In the genomic region with DNA sequence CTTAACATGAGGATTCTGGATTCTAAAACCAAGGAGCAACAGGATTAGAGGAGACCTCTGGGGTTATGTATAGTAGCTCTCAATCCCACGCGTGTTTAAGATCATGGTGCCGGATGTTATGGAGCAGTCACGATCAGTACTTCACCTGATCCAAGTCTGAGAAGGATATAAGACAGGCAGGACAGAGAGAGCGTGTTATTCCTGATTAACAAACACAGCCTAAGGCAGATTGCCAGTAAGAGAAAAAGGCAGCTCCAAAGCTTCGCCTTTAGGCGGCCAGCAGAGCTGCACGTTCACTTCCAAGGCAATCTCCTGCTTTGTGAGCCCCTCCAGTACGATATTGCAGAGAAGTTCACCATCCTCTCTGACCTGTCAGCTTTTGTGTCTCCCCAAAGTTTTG, we compare ENCODE assay signal across 16 cellular contexts. TPM values are rescaled to one million over a fixed set of nuclear protein-coding genes. Genes with fewer than 3 reads are reported as not detected.
DNase-seq lines count a peak whose midpoint lies in the region; ATAC-seq, FAIRE-seq and TF ChIP-seq lines count a peak whose summit lies in the region.
"Had no signal": no experiment of that assay in that cellular context is flagged by ENCODE, and none has a peak within 500 bp of the region (broad histone marks: within the 10 kb centered on the region; RNA-seq: fewer than 3 reads in every experiment).

No MANE protein-coding gene starts in this region.

- no peaks in the 10 kb centered on the region for H3K27me3 ChIP-seq in adipocyte (replicated peaks; ENCODE audit: control insufficient read depth, insufficient read depth, low read length)
- H3K27me3 ChIP-seq in pancreas = no peaks in the 10 kb centered on the region

- TF ChIP-seq CTCF in HEK293 (tag by site-specific recombination; IDR thresholded peaks at IDR 0.05) = no peak
- no peak for TF ChIP-seq CTCF in fibroblast of villous mesenchyme (IDR thresholded peaks at IDR 0.05; ENCODE audit: insufficient read depth, low read depth, low read length)
- no peak for TF ChIP-seq CTCF in pancreas (IDR thresholded peaks at IDR 0.05)

- H3K4me1 ChIP-seq in HEK293 (ENCODE audit: control insufficient read depth, insufficient read depth, low read length) (peaks cover 21% of the 10 kb centered on the region), adipocyte (ENCODE audit: control insufficient read depth, insufficient read depth, low read length) (peaks cover 34% of the 10 kb centered on the region), pancreas (peaks cover 13 to 36% (median 25%) of the 10 kb centered on the region in 3 donors)

- H3K27ac ChIP-seq in HEK293 (ENCODE audit: extremely low read depth, low read depth, low read length) (no peak overlapping the region), pancreas (no peak overlapping the region)
- H3K27ac ChIP-seq: GM23248, skin epidermis had no signal

- no peak overlapping the region for H3K9ac ChIP-seq in adipocyte (ENCODE audit: low read length)
- H3K9ac ChIP-seq: GM23248 had no signal

- no peaks in the 10 kb centered on the region for H3K27me3 Mint-ChIP-seq in activated T-cell treated with anti-CD3 and anti-CD28 coated beads, Interleukin-2, amount 50 U/mL, for 72 hours (ENCODE audit: low read depth)
- H3K27me3 Mint-ChIP-seq: activated naive CD4-positive, alpha-beta T cell treated with anti-CD3 and anti-CD28 coated beads, Interleukin-2, amount 50 U/mL, for 24 hours; B cell had no signal

- H3K4me3 ChIP-seq in HEK293 (ENCODE audit: low read depth, low read length) (no peak overlapping the region), adipocyte (ENCODE audit: low read length) (peak overlapping the region; percentile 5), fibroblast of villous mesenchyme (ENCODE audit: low read depth, low read length) (peak overlapping the region; percentile 15), pancreas (no peak overlapping the region)
- H3K4me3 ChIP-seq: GM23248, skin epidermis had no signal

- no peak overlapping the region for H3K4me3 Mint-ChIP-seq in activated T-cell treated with anti-CD3 and anti-CD28 coated beads, Interleukin-2, amount 50 U/mL, for 72 hours
- H3K4me3 Mint-ChIP-seq: activated naive CD4-positive, alpha-beta T cell treated with anti-CD3 and anti-CD28 coated beads, Interleukin-2, amount 50 U/mL, for 24 hours; B cell; neural crest cell had no signal

- intact Hi-C loops in pancreas (cut with DNase I) = no loop called here

- H3K36me3 ChIP-seq in HEK293 (ENCODE audit: control insufficient read depth in 2 of 2, insufficient read depth in 1 of 2, low read length in 2 of 2) (no peaks in the 10 kb centered on the region), adipocyte (ENCODE audit: control insufficient read depth, insufficient read depth, low read length, severe bottlenecking) (no peaks in the 10 kb centered on the region), pancreas (no peaks in the 10 kb centered on the region)

- CTCF ChIA-PET in HEK293 (lab: Yijun Ruan, JAX) = interaction anchor here (0.9 to 1.0 kb wide), 3 partner anchors 13 to 424 kb away, joined by 3 to 4 read pairs (median 3); no protein-coding TSS in a partner anchor

- no peak overlapping the region for H3K27ac Mint-ChIP-seq in activated T-cell treated with anti-CD3 and anti-CD28 coated beads, Interleukin-2, amount 50 U/mL, for 72 hours
- H3K27ac Mint-ChIP-seq: activated naive CD4-positive, alpha-beta T cell treated with anti-CD3 and anti-CD28 coated beads, Interleukin-2, amount 50 U/mL, for 24 hours; B cell had no signal

- H3K4me1 Mint-ChIP-seq in activated T-cell treated with anti-CD3 and anti-CD28 coated beads, Interleukin-2, amount 50 U/mL, for 72 hours (ENCODE audit: low read depth) = peaks cover 49% of the 10 kb centered on the region

- FAIRE-seq in pancreas (lab: Jason Lieb, UNC) = no peak

- peaks cover 3 to 4% of the 10 kb centered on the region in 2 donors for H3K36me3 Mint-ChIP-seq in activated T-cell treated with anti-CD3 and anti-CD28 coated beads, Interleukin-2, amount 50 U/mL, for 72 hours (ENCODE audit: insufficient read depth in 2 of 2)

- H3K9me3 Mint-ChIP-seq in activated T-cell treated with anti-CD3 and anti-CD28 coated beads, Interleukin-2, amount 50 U/mL, for 72 hours = no peaks in the 10 kb centered on the region
- H3K9me3 Mint-ChIP-seq: activated naive CD4-positive, alpha-beta T cell treated with anti-CD3 and anti-CD28 coated beads, Interleukin-2, amount 50 U/mL, for 24 hours; neural crest cell had no signal

- DNase-seq in adipocyte (ENCODE audit: low read depth) (peak; percentile 15), fibroblast of villous mesenchyme (ENCODE audit: low read depth) (peak; percentile 32), pancreas (no peak), iPS-NIHi11 (ENCODE audit: low spot score) (no peak)
- no peak for DNase-seq in stimulated activated naive CD8-positive, alpha-beta T cell treated with anti-CD3 and anti-CD28 coated beads, Interleukin-15, Interleukin-2, amounts not matched to agents 100 U/mL and 50 U/mL, for 24 hours
- no peak for DNase-seq in activated T-cell treated with anti-CD3 and anti-CD28 coated beads, Interleukin-2, amount 50 U/mL, for 72 hours
- DNase-seq: activated CD4-positive, alpha-beta T cell treated with anti-CD3 and anti-CD28 coated beads for 1 hour; GM23248; hypothalamus; NCI-H1417 treated with DMSO at 0.1 percent for 48 hours had no signal

- 13 to 18% methylated on average over 9 of the region's 9 CpGs for WGBS in pancreas, 2 donors

- POLR2A ChIA-PET in HEK293 (lab: Yijun Ruan, JAX) = no interaction called here

- H3K9me3 ChIP-seq in HEK293 (ENCODE audit: control insufficient read depth, insufficient read depth, low read depth, low read length) = no peaks in the 10 kb centered on the region
- H3K9me3 ChIP-seq in adipocyte (ENCODE audit: control insufficient read depth, low read length) = no peaks in the 10 kb centered on the region
- H3K9me3 ChIP-seq in pancreas = no peaks in the 10 kb centered on the region

- ATAC-seq in pancreas (peak; percentile 30 to 51 (median 44)), HG02623 (IDR thresholded peaks at IDR 0.05; ENCODE audit: unreplicated experiment) (no peak)
- ATAC-seq in stimulated activated naive CD8-positive, alpha-beta T cell treated with anti-CD3 and anti-CD28 coated beads, Interleukin-15, Interleukin-2, amounts not matched to agents 100 U/mL and 50 U/mL, for 24 hours = no peak
- no peak for ATAC-seq in activated T-cell treated with anti-CD3 and anti-CD28 coated beads, Interleukin-2, amount 50 U/mL, for 72 hours (replicated peaks in 1 of 2)

TF ChIP-seq in HEK293, 187 proteins besides CTCF, POLR2A, EP300 and RAD21 (continues in another document):
- TF ChIP-seq KLF17 (tag by site-specific recombination; IDR thresholded peaks at IDR 0.05) (no peak), SETDB1 (IDR thresholded peaks at IDR 0.05; ENCODE audit: insufficient read length, low read length) (no peak), ZSCAN23 (tag by site-specific recombination; IDR thresholded peaks at IDR 0.05) (no peak), ZNF214 (tag by site-specific recombination; IDR thresholded peaks at IDR 0.05; ENCODE audit: borderline replicate concordance) (no peak), TCF7L2 (IDR thresholded peaks at IDR 0.05; ENCODE audit: borderline replicate concordance, low read depth, low read length) (no peak), ZNF513 (tag by site-specific recombination; IDR thresholded peaks at IDR 0.05) (no peak), RBAK (tag by site-specific recombination; IDR thresholded peaks at IDR 0.05) (no peak), IKZF3 (tag by site-specific recombination; IDR thresholded peaks at IDR 0.05) (peak; percentile 29; the same call in 1 of the 2 replicates), SP3 (tag by site-specific recombination; IDR thresholded peaks at IDR 0.05) (no peak), ZNF16 (tag by site-specific recombination; IDR thresholded peaks at IDR 0.05; ENCODE audit: low read depth) (no peak), HOXD13 (CRISPR knock-in tag; IDR thresholded peaks at IDR 0.05; ENCODE audit: borderline replicate concordance) (no peak), ZEB2 (tag by site-specific recombination; IDR thresholded peaks at IDR 0.05) (no peak), ZBTB7A (tag by site-specific recombination; IDR thresholded peaks at IDR 0.05; ENCODE audit: low read depth) (no peak), ZNF571 (tag by site-specific recombination; IDR thresholded peaks at IDR 0.05) (no peak), ZNF37A (tag by site-specific recombination; IDR thresholded peaks at IDR 0.05) (no peak), SCRT2 (tag by site-specific recombination; IDR thresholded peaks at IDR 0.05) (0 out of 2 replicates have a peak, but pooled peaks have one; percentile 9), ZNF600 (tag by site-specific recombination; IDR thresholded peaks at IDR 0.05) (peak; percentile 86)

RNA-seq across cellular contexts. Expression of gene SETD3, which starts 5.5 kb away (rescaled TPM):
- total RNA-seq in fibroblast of villous mesenchyme = 44.1 and 57.0 TPM in 2 replicates
- 10 to 100 TPM; 24.9 to 32.7 (median 28.3) TPM for total RNA-seq in pancreas
- polyA plus RNA-seq in pancreas = 10 to 100 TPM; 14.0 to 24.5 TPM
- 10 to 100 TPM; 48.0 to 49.6 TPM for total RNA-seq in activated T-cell treated with anti-CD3 and anti-CD28 coated beads, Interleukin-2, amount 50 U/mL, for 72 hours

RNA-seq across cellular contexts. Expression of gene CCNK, which starts 6.0 kb away (rescaled TPM):
- total RNA-seq in fibroblast of villous mesenchyme (20.9 and 38.4 TPM in 2 replicates), pancreas (10 to 100 TPM; 14.0 to 23.4 (median 16.1) TPM)
- 10 to 100 TPM in 1 of 2 donors, 1 to 10 TPM in 1; 7.9 to 10.0 TPM for polyA plus RNA-seq in pancreas
- total RNA-seq in activated T-cell treated with anti-CD3 and anti-CD28 coated beads, Interleukin-2, amount 50 U/mL, for 72 hours = 10 to 100 TPM; 86.1 to 88.5 TPM

Comparison
In these comparisons a context has a peak if more than half of its experiments do, and no peak if none do; other contexts are left out.
1. H3K4me3 ChIP-seq: peak in adipocyte (single experiment) and fibroblast of villous mesenchyme (single experiment); none in HEK293 (single experiment) and pancreas (0 of 4).
2. DNase-seq: peak in adipocyte (single experiment) and fibroblast of villous mesenchyme (single experiment); none in pancreas (0 of 6), stimulated activated naive CD8-positive, alpha-beta T cell treated with anti-CD3 and anti-CD28 coated beads, Interleukin-15, Interleukin-2, amounts not matched to agents 100 U/mL and 50 U/mL, for 24 hours (single experiment), activated T-cell treated with anti-CD3 and anti-CD28 coated beads, Interleukin-2, amount 50 U/mL, for 72 hours (0 of 2) and iPS-NIHi11 (single experiment).
3. ATAC-seq: peak in pancreas (4 of 4); none in HG02623 (single experiment), stimulated activated naive CD8-positive, alpha-beta T cell treated with anti-CD3 and anti-CD28 coated beads, Interleukin-15, Interleukin-2, amounts not matched to agents 100 U/mL and 50 U/mL, for 24 hours (single experiment) and activated T-cell treated with anti-CD3 and anti-CD28 coated beads, Interleukin-2, amount 50 U/mL, for 72 hours (0 of 2).